10 cellular contexts compared by ENCODE assay signal in genomic region chr17:78322858-78323455, GRCh38. TPM values are rescaled to one million over a fixed set of nuclear protein-coding genes. Genes with fewer than 3 reads are reported as not detected.
A peak's percentile ranks its signal among the peaks of the same experiment; 100 is the strongest.
DNase-seq lines count a peak whose midpoint lies in the region; ATAC-seq, FAIRE-seq and TF ChIP-seq lines count a peak whose summit lies in the region.
"Had no signal": no experiment of that assay in that cellular context is flagged by ENCODE, and none has a peak within 500 bp of the region (broad histone marks: within the 10 kb centered on the region; RNA-seq: fewer than 3 reads in every experiment).

No MANE protein-coding gene starts in this region.

- peak overlapping the region; percentile 72 for H3K27ac Mint-ChIP-seq in astrocyte (ENCODE audit: unreplicated experiment)
- peak overlapping the region; percentile 74 for H3K27ac Mint-ChIP-seq in nephron progenitor cell

- H2AFZ ChIP-seq in astrocyte (ENCODE audit: low read depth, low read length): no peak overlapping the region

- H3K27me3 Mint-ChIP-seq in astrocyte (ENCODE audit: low read depth, unreplicated experiment): peaks cover 3% of the 10 kb centered on the region
- H3K27me3 Mint-ChIP-seq in nephron progenitor cell (ENCODE audit: low read depth, poor library complexity): no peaks in the 10 kb centered on the region

- H3K9me3 ChIP-seq in astrocyte (ENCODE audit: insufficient read depth, low read depth, low read length) (no peaks in the 10 kb centered on the region), tibial nerve (no peaks in the 10 kb centered on the region)

- no peak for DNase-seq in astrocyte (ENCODE audit: low read depth)
- DNase-seq in foreskin melanocyte: peak; percentile 32
- no peak for DNase-seq in nephron progenitor cell
- DNase-seq in tibial nerve (ENCODE audit: low spot score in 2 of 2): peak; percentile 60 to 69
- no peak for DNase-seq in NCI-H146 treated with DMSO at 0.1 percent for 48 hours (lab: John Stamatoyannopoulos, UW; ENCODE audit: unreplicated experiment)
- no peak for DNase-seq in dedifferentiated amniotic fluid mesenchymal stem cell (ENCODE audit: extremely low spot score)
- DNase-seq: anterior cingulate cortex, foreskin keratinocyte, NCI-H446 had no signal

- 61 to 67% methylated on average over 15 to 16 of the region's 16 CpGs for WGBS in tibial nerve, 2 donors

- H3K79me2 ChIP-seq in astrocyte (ENCODE audit: insufficient read depth, low read length): no peaks in the 10 kb centered on the region

- no peak overlapping the region for H3K4me2 ChIP-seq in astrocyte (ENCODE audit: low read length)

- no peak overlapping the region for H3K4me3 Mint-ChIP-seq in astrocyte (ENCODE audit: unreplicated experiment)
- H3K4me3 Mint-ChIP-seq in nephron progenitor cell: no peak overlapping the region

- TF ChIP-seq CTCF in astrocyte (IDR thresholded peaks at IDR 0.05; ENCODE audit: insufficient read depth, low read depth, low read length): no peak
- TF ChIP-seq CTCF in nephron progenitor cell (IDR thresholded peaks at IDR 0.05): no peak
- peak in 1 of 5 experiments; percentile 7 for TF ChIP-seq CTCF in tibial nerve (IDR thresholded peaks at IDR 0.05)

- H3K27ac ChIP-seq in astrocyte (ENCODE audit: low read depth, low read length): no peak overlapping the region
- H3K27ac ChIP-seq in tibial nerve: peak overlapping the region; percentile 30 to 96 (median 84)
- H3K27ac ChIP-seq: foreskin keratinocyte had no signal

- no peak for ATAC-seq in HG02588 (IDR thresholded peaks at IDR 0.05; ENCODE audit: unreplicated experiment)
- ATAC-seq: foreskin keratinocyte had no signal

- no peaks in the 10 kb centered on the region for H3K36me3 Mint-ChIP-seq in astrocyte (ENCODE audit: low read depth, unreplicated experiment)
- no peaks in the 10 kb centered on the region for H3K36me3 Mint-ChIP-seq in nephron progenitor cell (ENCODE audit: low read depth)

- TF ChIP-seq POLR2A in tibial nerve (IDR thresholded peaks at IDR 0.05): no peak

- no peaks in the 10 kb centered on the region for H4K20me1 ChIP-seq in astrocyte (ENCODE audit: insufficient read depth, low read length)

- H3K4me1 ChIP-seq in astrocyte (ENCODE audit: insufficient read depth, low read length): peaks cover 20% of the 10 kb centered on the region
- peaks cover 0 to 49% (median 28%) of the 10 kb centered on the region in 4 donors for H3K4me1 ChIP-seq in tibial nerve

- H3K4me3 ChIP-seq in astrocyte (ENCODE audit: insufficient read depth, low read depth, low read length): no peak overlapping the region
- no peak overlapping the region for H3K4me3 ChIP-seq in tibial nerve

- no peak for FAIRE-seq in astrocyte (lab: Jason Lieb, UNC)

- H3K4me1 Mint-ChIP-seq in astrocyte (ENCODE audit: low read depth, unreplicated experiment) (peaks cover 13% of the 10 kb centered on the region), nephron progenitor cell (peaks cover 54% of the 10 kb centered on the region)

- TF ChIP-seq EP300 in tibial nerve (IDR thresholded peaks at IDR 0.05): peak; percentile 68 to 78

- peaks cover 2% of the 10 kb centered on the region for H3K9me3 Mint-ChIP-seq in astrocyte (ENCODE audit: unreplicated experiment)
- no peaks in the 10 kb centered on the region for H3K9me3 Mint-ChIP-seq in nephron progenitor cell

- H3K36me3 ChIP-seq in astrocyte (ENCODE audit: insufficient read depth, low read length) (no peaks in the 10 kb centered on the region), tibial nerve (no peaks in the 10 kb centered on the region)

- H3K9ac ChIP-seq in astrocyte (ENCODE audit: low read length): no peak overlapping the region

- H3K27me3 ChIP-seq in astrocyte (ENCODE audit: insufficient read depth, low read length) (no peaks in the 10 kb centered on the region), tibial nerve (no peaks in the 10 kb centered on the region)
- H3K27me3 ChIP-seq: foreskin keratinocyte had no signal

RNA-seq across cellular contexts. Expression of gene SOCS3, which starts 36.9 kb away (rescaled TPM):
- total RNA-seq in astrocyte: 13.4 and 16.7 TPM in 2 replicates
- 10 to 100 TPM; 23.7 to 76.5 (median 59.7) TPM for total RNA-seq in tibial nerve

RNA-seq across cellular contexts. Expression of gene PGS1, which starts 55.5 kb away (rescaled TPM):
- 31.3 and 32.0 TPM in 2 replicates for total RNA-seq in astrocyte
- 100 to 1,000 TPM in 1 of 4 donors, 10 to 100 TPM in 3; 41.9 to 105 (median 53.2) TPM for total RNA-seq in tibial nerve

Comparison
In these comparisons a context has a peak if more than half of its experiments do, and no peak if none do; other contexts are left out.
1. DNase-seq: peak in foreskin melanocyte (single experiment) and tibial nerve (2 of 2); none in astrocyte (single experiment), nephron progenitor cell (single experiment), NCI-H146 treated with DMSO at 0.1 percent for 48 hours (single experiment) and dedifferentiated amniotic fluid mesenchymal stem cell (single experiment).